ENCODE assay signal across 13 cellular contexts in genomic region chr6:3776881-3777507, GRCh38. TPM values are rescaled to one million over a fixed set of nuclear protein-coding genes. Genes with fewer than 3 reads are reported as not detected.
DNase-seq lines count a peak whose midpoint lies in the region; TF ChIP-seq lines count a peak whose summit lies in the region.
"Had no signal": no experiment of that assay in that cellular context is flagged by ENCODE, and none has a peak within 500 bp of the region (broad histone marks: within the 10 kb centered on the region; RNA-seq: fewer than 3 reads in every experiment).

No MANE protein-coding gene starts in this region.

- no peak overlapping the region for H4K8ac ChIP-seq in mesenchymal stem cell (ENCODE audit: low read length)

- peaks cover 9% of the 10 kb centered on the region for H3F3A ChIP-seq in neural progenitor cell (ENCODE audit: low read depth)

- no peaks in the 10 kb centered on the region for H4K20me1 ChIP-seq in neural progenitor cell (ENCODE audit: low read depth)

- H3K36me3 ChIP-seq in GM06990 (ENCODE audit: control insufficient read depth, insufficient read depth, low read length), result no peaks in the 10 kb centered on the region
- H3K36me3 ChIP-seq in neural progenitor cell, result no peaks in the 10 kb centered on the region
- no peaks in the 10 kb centered on the region for H3K36me3 ChIP-seq in mesenchymal stem cell (ENCODE audit: control insufficient read depth in 1 of 2, insufficient read depth in 2 of 2, low read depth in 1 of 2, low read length in 2 of 2)
- H3K36me3 ChIP-seq: esophagus muscularis mucosa had no signal

- no peak for DNase-seq in GM06990 (ENCODE audit: extremely low read depth, insufficient read length)
- peak; percentile 22 for DNase-seq in HuH-7.5 (ENCODE audit: low spot score)
- DNase-seq in neural progenitor cell (ENCODE audit: low spot score), result peak; percentile 41
- DNase-seq in NCI-H446 (lab: John Stamatoyannopoulos, UW), result no peak
- DNase-seq in mesenchymal stem cell, result no peak
- DNase-seq in stimulated activated CD4-positive, alpha-beta T cell treated with anti-CD3 and anti-CD28 coated beads, Interleukin-2, amount 100 ng/mL, for 24 hours, result no peak
- DNase-seq: activated CD4-positive, alpha-beta T cell treated with anti-CD3 and anti-CD28 coated beads, Interleukin-2, amount 10 ng/mL, durations not matched to agents 24 days and 14 days; central memory CD4-positive, alpha-beta T cell; DMS79 treated with DMSO at 0.1 percent for 48 hours; stimulated activated CD4-positive, alpha-beta T cell treated with anti-CD3 and anti-CD28 coated beads, Interleukin-4, amount 100 ng/mL, for 24 hours had no signal

- H3K79me2 ChIP-seq in neural progenitor cell (ENCODE audit: low read depth), result no peaks in the 10 kb centered on the region

- H2AK5ac ChIP-seq in mesenchymal stem cell (ENCODE audit: low read length, severe bottlenecking), result no peak overlapping the region

- H3K4me3 Mint-ChIP-seq in brain, result peak overlapping the region; percentile 7 to 62 (median 18)
- H3K4me3 Mint-ChIP-seq in neural progenitor cell, result peak overlapping the region; percentile 17
- H3K4me3 Mint-ChIP-seq: activated CD4-positive, alpha-beta T cell treated with anti-CD3 and anti-CD28 coated beads, Interleukin-2, amount 10 ng/mL, durations not matched to agents 24 days and 14 days had no signal

- peak overlapping the region in 4 of 5 experiments; percentile 10 to 90 (median 57) for H3K27ac Mint-ChIP-seq in brain
- H3K27ac Mint-ChIP-seq in neural progenitor cell, result no peak overlapping the region
- H3K27ac Mint-ChIP-seq: activated CD4-positive, alpha-beta T cell treated with anti-CD3 and anti-CD28 coated beads, Interleukin-2, amount 10 ng/mL, durations not matched to agents 24 days and 14 days had no signal

- H2BK120ac ChIP-seq in mesenchymal stem cell (ENCODE audit: low read depth, low read length), result no peak overlapping the region

- H3K36me3 Mint-ChIP-seq in brain (no peaks in the 10 kb centered on the region), neural progenitor cell (no peaks in the 10 kb centered on the region)

- H3K4me2 ChIP-seq in neural progenitor cell (peak overlapping the region; percentile 20), mesenchymal stem cell (ENCODE audit: low read length, poor library complexity, severe bottlenecking) (no peak overlapping the region)

- H3K4me3 ChIP-seq in GM06990 (replicated peaks; ENCODE audit: low read depth, low read length) (no peak overlapping the region), neural progenitor cell (no peak overlapping the region), mesenchymal stem cell (ENCODE audit: insufficient read depth in 1 of 2, low read depth in 1 of 2, low read length in 2 of 2) (no peak overlapping the region)
- H3K4me3 ChIP-seq: esophagus muscularis mucosa, SK-N-MC had no signal

- H3K14ac ChIP-seq in mesenchymal stem cell (ENCODE audit: low read length in 2 of 2), result no peak overlapping the region

- H3K27me3 ChIP-seq in GM06990 (replicated peaks; ENCODE audit: control insufficient read depth, insufficient read depth, low read length), result no peaks in the 10 kb centered on the region
- peaks cover 13% of the 10 kb centered on the region for H3K27me3 ChIP-seq in neural progenitor cell
- H3K27me3 ChIP-seq in mesenchymal stem cell (ENCODE audit: control insufficient read depth in 1 of 2, insufficient read depth in 1 of 2, low read length in 2 of 2), result peaks cover 0 to 8% of the 10 kb centered on the region in 2 experiments
- H3K27me3 ChIP-seq: esophagus muscularis mucosa had no signal

- peaks cover 14% of the 10 kb centered on the region for H3K27me3 Mint-ChIP-seq in brain
- peaks cover 9% of the 10 kb centered on the region for H3K27me3 Mint-ChIP-seq in neural progenitor cell (ENCODE audit: insufficient read depth, low read depth)
- H3K27me3 Mint-ChIP-seq: activated CD4-positive, alpha-beta T cell treated with anti-CD3 and anti-CD28 coated beads, Interleukin-2, amount 10 ng/mL, durations not matched to agents 24 days and 14 days had no signal

- H2BK5ac ChIP-seq in mesenchymal stem cell (ENCODE audit: low read depth, low read length, poor library complexity, severe bottlenecking), result no peak overlapping the region

- no peak overlapping the region for H3K18ac ChIP-seq in mesenchymal stem cell (ENCODE audit: low read depth in 1 of 2, low read length in 2 of 2)

- H3K27ac ChIP-seq in neural progenitor cell, result no peak overlapping the region
- H3K27ac ChIP-seq in mesenchymal stem cell (ENCODE audit: low read length, poor library complexity, severe bottlenecking), result no peak overlapping the region
- H3K27ac ChIP-seq: esophagus muscularis mucosa, SK-N-MC had no signal

- no peaks in the 10 kb centered on the region for H3K79me1 ChIP-seq in mesenchymal stem cell (replicated peaks; ENCODE audit: low read length, poor library complexity, severe bottlenecking)

- no peaks in the 10 kb centered on the region for H3K9me3 ChIP-seq in neural progenitor cell (ENCODE audit: low read depth)
- H3K9me3 ChIP-seq in mesenchymal stem cell (ENCODE audit: control insufficient read depth, low read length), result no peaks in the 10 kb centered on the region
- H3K9me3 ChIP-seq: esophagus muscularis mucosa had no signal

- H3K4me1 ChIP-seq in neural progenitor cell, result peaks cover 12% of the 10 kb centered on the region
- H3K4me1 ChIP-seq in mesenchymal stem cell (ENCODE audit: control insufficient read depth, insufficient read depth, low read depth, low read length), result peaks cover 8% of the 10 kb centered on the region

- no peak overlapping the region for H2AFZ ChIP-seq in neural progenitor cell (replicated peaks)
- H2AFZ ChIP-seq in mesenchymal stem cell (ENCODE audit: low read depth, low read length), result no peak overlapping the region

- no peak overlapping the region for H4K91ac ChIP-seq in mesenchymal stem cell (ENCODE audit: low read length)

- TF ChIP-seq CTCF in GM06990 (IDR thresholded peaks at IDR 0.05; ENCODE audit: insufficient read depth, low read length, poor library complexity, severe bottlenecking), result peak; percentile 14
- TF ChIP-seq CTCF in brain (conservative IDR thresholded peaks at IDR 0.05), result peak in 1 of 2 experiments; percentile 15
- TF ChIP-seq CTCF in neural progenitor cell (IDR thresholded peaks at IDR 0.05), result peak; percentile 10

- 93% methylated on average over 6 of the region's 6 CpGs for WGBS in mesenchymal stem cell

- peaks cover 43% of the 10 kb centered on the region for H3K4me1 Mint-ChIP-seq in brain
- H3K4me1 Mint-ChIP-seq in neural progenitor cell, result peaks cover 24% of the 10 kb centered on the region
- H3K4me1 Mint-ChIP-seq: activated CD4-positive, alpha-beta T cell treated with anti-CD3 and anti-CD28 coated beads, Interleukin-2, amount 10 ng/mL, durations not matched to agents 24 days and 14 days had no signal

- no peak overlapping the region for H3K23ac ChIP-seq in mesenchymal stem cell (ENCODE audit: low read length in 2 of 2)

- no peak overlapping the region for H3K4ac ChIP-seq in mesenchymal stem cell (ENCODE audit: low read depth in 1 of 2, low read length in 2 of 2)

- no peak overlapping the region for H2BK15ac ChIP-seq in mesenchymal stem cell (ENCODE audit: low read depth, poor library complexity, severe bottlenecking)

- peak overlapping the region in 1 of 2 experiments; percentile 61 for H2BK12ac ChIP-seq in mesenchymal stem cell (ENCODE audit: low read length in 2 of 2)

- H3K9ac ChIP-seq in neural progenitor cell, result no peak overlapping the region
- no peak overlapping the region for H3K9ac ChIP-seq in mesenchymal stem cell (ENCODE audit: low read length)

- peaks cover 0 to 9% (median 0%) of the 10 kb centered on the region in 5 experiments for H3K9me3 Mint-ChIP-seq in brain
- no peaks in the 10 kb centered on the region for H3K9me3 Mint-ChIP-seq in neural progenitor cell
- H3K9me3 Mint-ChIP-seq: activated CD4-positive, alpha-beta T cell treated with anti-CD3 and anti-CD28 coated beads, Interleukin-2, amount 10 ng/mL, durations not matched to agents 24 days and 14 days had no signal

RNA-seq across cellular contexts. Expression of gene PXDC1, which starts 25.5 kb away (rescaled TPM):
- polyA plus RNA-seq in brain (ENCODE audit: insufficient read depth, low read depth, low replicate concordance), result 30.5 TPM
- 1.5 and 2.0 TPM in 2 replicates for total RNA-seq in neural progenitor cell (ENCODE audit: low replicate concordance)
- 40.5 TPM for polyA plus RNA-seq in mesenchymal stem cell (2013, experiment 1 of 2)
- polyA plus RNA-seq in mesenchymal stem cell (2013, experiment 2 of 2), result 41.6 TPM

Comparison
In these comparisons a context has a peak if more than half of its experiments do, and no peak if none do; other contexts are left out.
1. DNase-seq: peak in HuH-7.5 (single experiment) and neural progenitor cell (single experiment); none in GM06990 (single experiment), NCI-H446 (0 of 2), mesenchymal stem cell (single experiment) and stimulated activated CD4-positive, alpha-beta T cell treated with anti-CD3 and anti-CD28 coated beads, Interleukin-2, amount 100 ng/mL, for 24 hours (0 of 2).